2 cellular contexts compared by ENCODE assay signal in genomic region chr20:64023278-64024140, GRCh38.
TF ChIP-seq lines count a peak whose summit lies in the region.

No MANE protein-coding gene starts in this region.

TF ChIP-seq in GM12878, 131 proteins besides CTCF, POLR2A, EP300 and RAD21 (continues in another document):
- TF ChIP-seq, protein P1, sequence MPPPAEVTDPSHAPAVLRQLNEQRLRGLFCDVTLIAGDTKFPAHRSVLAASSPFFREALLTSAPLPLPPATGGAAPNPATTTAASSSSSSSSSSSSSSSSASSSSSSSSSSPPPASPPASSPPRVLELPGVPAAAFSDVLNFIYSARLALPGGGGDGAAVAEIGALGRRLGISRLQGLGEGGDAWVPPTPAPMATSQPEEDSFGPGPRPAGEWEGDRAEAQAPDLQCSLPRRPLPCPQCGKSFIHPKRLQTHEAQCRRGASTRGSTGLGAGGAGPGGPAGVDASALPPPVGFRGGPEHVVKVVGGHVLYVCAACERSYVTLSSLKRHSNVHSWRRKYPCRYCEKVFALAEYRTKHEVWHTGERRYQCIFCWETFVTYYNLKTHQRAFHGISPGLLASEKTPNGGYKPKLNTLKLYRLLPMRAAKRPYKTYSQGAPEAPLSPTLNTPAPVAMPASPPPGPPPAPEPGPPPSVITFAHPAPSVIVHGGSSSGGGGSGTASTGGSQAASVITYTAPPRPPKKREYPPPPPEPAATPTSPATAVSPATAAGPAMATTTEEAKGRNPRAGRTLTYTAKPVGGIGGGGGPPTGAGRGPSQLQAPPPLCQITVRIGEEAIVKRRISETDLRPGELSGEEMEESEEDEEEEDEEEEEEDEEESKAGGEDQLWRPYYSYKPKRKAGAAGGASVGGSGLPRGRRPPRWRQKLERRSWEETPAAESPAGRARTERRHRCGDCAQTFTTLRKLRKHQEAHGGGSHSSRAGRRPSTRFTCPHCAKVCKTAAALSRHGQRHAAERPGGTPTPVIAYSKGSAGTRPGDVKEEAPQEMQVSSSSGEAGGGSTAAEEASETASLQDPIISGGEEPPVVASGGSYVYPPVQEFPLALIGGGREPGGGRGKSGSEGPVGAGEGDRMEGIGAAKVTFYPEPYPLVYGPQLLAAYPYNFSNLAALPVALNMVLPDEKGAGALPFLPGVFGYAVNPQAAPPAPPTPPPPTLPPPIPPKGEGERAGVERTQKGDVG (CRISPR knock-in tag; IDR thresholded peaks at IDR 0.05) = no peak
- TF ChIP-seq, protein P2, sequence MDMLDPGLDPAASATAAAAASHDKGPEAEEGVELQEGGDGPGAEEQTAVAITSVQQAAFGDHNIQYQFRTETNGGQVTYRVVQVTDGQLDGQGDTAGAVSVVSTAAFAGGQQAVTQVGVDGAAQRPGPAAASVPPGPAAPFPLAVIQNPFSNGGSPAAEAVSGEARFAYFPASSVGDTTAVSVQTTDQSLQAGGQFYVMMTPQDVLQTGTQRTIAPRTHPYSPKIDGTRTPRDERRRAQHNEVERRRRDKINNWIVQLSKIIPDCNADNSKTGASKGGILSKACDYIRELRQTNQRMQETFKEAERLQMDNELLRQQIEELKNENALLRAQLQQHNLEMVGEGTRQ (IDR thresholded peaks at IDR 0.05; ENCODE audit: borderline replicate concordance, low read depth, low read length) = no peak
- TF ChIP-seq STAT1 (conservative IDR thresholded peaks at IDR 0.05) = no peak
- no peak for TF ChIP-seq ASH2L (IDR thresholded peaks at IDR 0.05; ENCODE audit: borderline replicate concordance, low read depth)
- no peak for TF ChIP-seq JUNB (IDR thresholded peaks at IDR 0.05)
- TF ChIP-seq NFYA (IDR thresholded peaks at IDR 0.05; ENCODE audit: borderline replicate concordance, low read depth, low read length) = no peak
- TF ChIP-seq, protein P3, sequence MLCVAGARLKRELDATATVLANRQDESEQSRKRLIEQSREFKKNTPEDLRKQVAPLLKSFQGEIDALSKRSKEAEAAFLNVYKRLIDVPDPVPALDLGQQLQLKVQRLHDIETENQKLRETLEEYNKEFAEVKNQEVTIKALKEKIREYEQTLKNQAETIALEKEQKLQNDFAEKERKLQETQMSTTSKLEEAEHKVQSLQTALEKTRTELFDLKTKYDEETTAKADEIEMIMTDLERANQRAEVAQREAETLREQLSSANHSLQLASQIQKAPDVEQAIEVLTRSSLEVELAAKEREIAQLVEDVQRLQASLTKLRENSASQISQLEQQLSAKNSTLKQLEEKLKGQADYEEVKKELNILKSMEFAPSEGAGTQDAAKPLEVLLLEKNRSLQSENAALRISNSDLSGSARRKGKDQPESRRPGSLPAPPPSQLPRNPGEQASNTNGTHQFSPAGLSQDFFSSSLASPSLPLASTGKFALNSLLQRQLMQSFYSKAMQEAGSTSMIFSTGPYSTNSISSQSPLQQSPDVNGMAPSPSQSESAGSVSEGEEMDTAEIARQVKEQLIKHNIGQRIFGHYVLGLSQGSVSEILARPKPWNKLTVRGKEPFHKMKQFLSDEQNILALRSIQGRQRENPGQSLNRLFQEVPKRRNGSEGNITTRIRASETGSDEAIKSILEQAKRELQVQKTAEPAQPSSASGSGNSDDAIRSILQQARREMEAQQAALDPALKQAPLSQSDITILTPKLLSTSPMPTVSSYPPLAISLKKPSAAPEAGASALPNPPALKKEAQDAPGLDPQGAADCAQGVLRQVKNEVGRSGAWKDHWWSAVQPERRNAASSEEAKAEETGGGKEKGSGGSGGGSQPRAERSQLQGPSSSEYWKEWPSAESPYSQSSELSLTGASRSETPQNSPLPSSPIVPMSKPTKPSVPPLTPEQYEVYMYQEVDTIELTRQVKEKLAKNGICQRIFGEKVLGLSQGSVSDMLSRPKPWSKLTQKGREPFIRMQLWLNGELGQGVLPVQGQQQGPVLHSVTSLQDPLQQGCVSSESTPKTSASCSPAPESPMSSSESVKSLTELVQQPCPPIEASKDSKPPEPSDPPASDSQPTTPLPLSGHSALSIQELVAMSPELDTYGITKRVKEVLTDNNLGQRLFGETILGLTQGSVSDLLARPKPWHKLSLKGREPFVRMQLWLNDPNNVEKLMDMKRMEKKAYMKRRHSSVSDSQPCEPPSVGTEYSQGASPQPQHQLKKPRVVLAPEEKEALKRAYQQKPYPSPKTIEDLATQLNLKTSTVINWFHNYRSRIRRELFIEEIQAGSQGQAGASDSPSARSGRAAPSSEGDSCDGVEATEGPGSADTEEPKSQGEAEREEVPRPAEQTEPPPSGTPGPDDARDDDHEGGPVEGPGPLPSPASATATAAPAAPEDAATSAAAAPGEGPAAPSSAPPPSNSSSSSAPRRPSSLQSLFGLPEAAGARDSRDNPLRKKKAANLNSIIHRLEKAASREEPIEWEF (IDR thresholded peaks at IDR 0.05; ENCODE audit: insufficient replicate concordance, low read depth, low read length) = no peak
- TF ChIP-seq RCOR1 (conservative IDR thresholded peaks at IDR 0.05; ENCODE audit: low read depth, low read length) = no peak
- no peak for TF ChIP-seq FOS (IDR thresholded peaks at IDR 0.05; ENCODE audit: borderline replicate concordance, extremely low read depth, insufficient read length)
- TF ChIP-seq PRDM15 (CRISPR knock-in tag; IDR thresholded peaks at IDR 0.05) = no peak
- TF ChIP-seq HCFC1 (IDR thresholded peaks at IDR 0.05; ENCODE audit: low read length) = no peak
- TF ChIP-seq HDGF (IDR thresholded peaks at IDR 0.05) = no peak
- TF ChIP-seq SMARCA5 (IDR thresholded peaks at IDR 0.05) = no peak

TF ChIP-seq in liver, 16 proteins besides CTCF, POLR2A, EP300 and RAD21:
- TF ChIP-seq HNF4A (conservative IDR thresholded peaks at IDR 0.05) (peak in 1 of 2 donors; percentile 44), RXRA (IDR thresholded peaks at IDR 0.05) (peak; percentile 71 to 83), EGR1 (IDR thresholded peaks at IDR 0.05; ENCODE audit: low read depth in 2 of 2) (no peak)
